Comparison of ENCODE assay signal across 17 cellular contexts in the genomic region with DNA sequence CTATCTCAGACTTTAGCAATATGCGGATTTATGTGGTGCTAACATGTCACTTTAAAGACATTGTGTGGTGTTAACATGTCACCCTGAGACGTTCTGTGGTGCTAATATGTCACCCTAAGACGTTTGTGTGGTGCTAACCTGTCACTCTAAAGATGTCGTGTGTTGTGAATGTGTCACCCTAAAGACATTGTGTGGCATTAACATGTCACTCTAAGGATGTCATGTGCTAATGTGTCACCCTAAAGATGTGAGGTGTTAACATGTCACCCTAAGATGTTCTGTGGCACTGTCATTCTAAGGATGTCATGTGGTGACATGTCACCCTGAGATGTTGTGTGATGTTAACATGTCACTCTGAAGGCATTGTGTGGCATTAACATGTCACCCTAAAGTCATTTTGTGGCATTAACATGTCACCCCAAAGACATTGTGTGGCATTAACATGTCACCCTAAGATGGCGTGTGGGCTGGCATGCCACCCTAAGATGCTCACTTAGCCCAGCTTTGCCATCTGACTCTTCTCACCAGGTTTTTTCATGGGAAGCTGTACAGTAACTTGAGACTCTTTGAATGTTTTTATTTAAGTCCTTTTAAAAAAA. TPM values are rescaled to one million over a fixed set of nuclear protein-coding genes. Genes with fewer than 3 reads are reported as not detected.
DNase-seq lines count a peak whose midpoint lies in the region; ATAC-seq, FAIRE-seq and TF ChIP-seq lines count a peak whose summit lies in the region.
"Had no signal": no experiment of that assay in that cellular context is flagged by ENCODE, and none has a peak within 500 bp of the region (broad histone marks: within the 10 kb centered on the region; RNA-seq: fewer than 3 reads in every experiment).

No MANE protein-coding gene starts in this region.

- H3K36me3 ChIP-seq in right lobe of liver (no peaks in the 10 kb centered on the region), HepG2 (replicated peaks in 1 of 2; ENCODE audit: control insufficient read depth in 1 of 2, insufficient read depth in 2 of 2, low read length in 2 of 2) (0 out of 5 replicates have a peak, but pooled peaks cover 2 to 14% of the 10 kb centered on the region in 2 experiments), GM12878 (ENCODE audit: control insufficient read depth in 2 of 2, insufficient read depth in 2 of 2, low read length in 1 of 2) (peaks cover 0 to 6% of the 10 kb centered on the region in 2 experiments; a peak in 3 of 4 replicates), neural cell (ENCODE audit: insufficient read depth, low read length) (no peaks in the 10 kb centered on the region), prostate gland (no peaks in the 10 kb centered on the region)
- H3K36me3 ChIP-seq: HAP-1 had no signal

- BruUV-seq in HepG2 (replicated peaks; lab: Mats Ljungman, UMichigan) (no TSS peak), GM12878 (replicated peaks; lab: Mats Ljungman, UMichigan) (no TSS peak)

- CTCF ChIA-PET in HepG2 (lab: Yijun Ruan, JAX; ENCODE audit: low intra/inter-chr PET ratio, low total read pairs) (no interaction called here), GM12878 (lab: Yijun Ruan, JAX) (interaction anchor here (1.2 to 3.6 kb wide), 5 partner anchors 9 to 220 kb away, joined by 3 to 24 read pairs (median 4); no protein-coding TSS in a partner anchor)

- 93% methylated on average over 5 of the region's 5 CpGs for WGBS in right lobe of liver (ENCODE audit: insufficient coverage, low coverage, low lambda C conversion rate, missing lambda C conversion rate)
- 90% methylated on average over 5 of the region's 5 CpGs for WGBS in HepG2 (ENCODE audit: low lambda C conversion rate)
- WGBS in GM12878 (ENCODE audit: insufficient coverage, insufficient replicate concordance, low lambda C conversion rate, missing lambda C conversion rate) = 96% methylated on average over 5 of the region's 5 CpGs
- WGBS in prostate gland = 78% methylated on average over 5 of the region's 5 CpGs

- no peaks in the 10 kb centered on the region for H3K9me2 ChIP-seq in neural cell (ENCODE audit: insufficient read depth, low read length)

- RAD21 ChIA-PET in GM12878 (lab: Charles Lee; ENCODE audit: unreplicated experiment) = interaction anchor here (1.4 to 1.9 kb wide), 3 partner anchors 102 to 130 kb away, joined by 3 to 9 read pairs (median 4); no protein-coding TSS in a partner anchor

- H3K4me1 ChIP-seq in right lobe of liver (peaks cover 0 to 33% (median 5%) of the 10 kb centered on the region in 4 donors), HepG2 (ENCODE audit: insufficient read depth, low read length) (peaks cover 8% of the 10 kb centered on the region), GM12878 (ENCODE audit: control insufficient read depth, insufficient read depth, low read length) (no peaks in the 10 kb centered on the region), prostate gland (replicated peaks) (no peaks in the 10 kb centered on the region)
- H3K4me1 ChIP-seq: HAP-1 had no signal

- H3K9me3 ChIP-seq in right lobe of liver (no peaks in the 10 kb centered on the region), HepG2 (ENCODE audit: low read length) (no peaks in the 10 kb centered on the region), GM12878 (replicated peaks; ENCODE audit: control insufficient read depth, insufficient read depth, low read length) (no peaks in the 10 kb centered on the region), neural cell (ENCODE audit: low read length) (no peaks in the 10 kb centered on the region), prostate gland (no peaks in the 10 kb centered on the region)
- H3K9me3 ChIP-seq: HAP-1 had no signal

- TF ChIP-seq CTCF in right lobe of liver (IDR thresholded peaks at IDR 0.05) (no peak), HepG2 (CRISPR knock-in tag; IDR thresholded peaks at IDR 0.05) (no peak), GM12878 (IDR thresholded peaks at IDR 0.05 in 2 of 3, conservative IDR thresholded peaks at IDR 0.05 in 1 of 3; ENCODE audit: control insufficient read depth in 2 of 3, extremely low read depth in 1 of 3, insufficient read depth in 1 of 3, low read depth in 3 of 3, low read length in 3 of 3) (no peak), neural cell (IDR thresholded peaks at IDR 0.05; ENCODE audit: poor library complexity, severe bottlenecking) (no peak), prostate gland (IDR thresholded peaks at IDR 0.05) (no peak)

- no peak for FAIRE-seq in HepG2 (lab: Jason Lieb, UNC)
- FAIRE-seq in GM12878 (lab: Jason Lieb, UNC) = peak; percentile 7
- FAIRE-seq: GM19239, HTR-8/SVneo had no signal

- intact Hi-C loops in right lobe of liver (cut with DNase I) (loop anchor here in 1 of 2 donors (10.0 kb wide), 1 partner anchor 136 kb away; no protein-coding TSS in a partner anchor), HepG2 (cut with micrococcal nuclease; ENCODE audit: unreplicated experiment) (no loop called here), GM12878 (cut with micrococcal nuclease; ENCODE audit: unreplicated experiment) (no loop called here), prostate gland (cut with DNase I) (no loop called here)

- H2AFZ ChIP-seq in HepG2 (ENCODE audit: low read length) (no peak overlapping the region), GM12878 (ENCODE audit: control insufficient read depth, low read depth, low read length) (no peak overlapping the region), neural cell (ENCODE audit: low read depth, low read length) (no peak overlapping the region)

- no peak for TF ChIP-seq POLR2A in right lobe of liver (IDR thresholded peaks at IDR 0.05)
- no peak for TF ChIP-seq POLR2A in HepG2 (IDR thresholded peaks at IDR 0.05; ENCODE audit: insufficient read depth in 1 of 2, low read depth in 2 of 2, low read length in 2 of 2)
- TF ChIP-seq POLR2A in GM12878 (IDR thresholded peaks at IDR 0.05; ENCODE audit: low read depth, low read length) = no peak
- TF ChIP-seq POLR2A in prostate gland (IDR thresholded peaks at IDR 0.05) = no peak

- SMC1A ChIA-PET in GM12878 (lab: Charles Lee; ENCODE audit: uncharacterized antibody, unreplicated experiment) = interaction anchor here (1.1 to 2.6 kb wide), 8 partner anchors 10 to 130 kb away, joined by 3 to 21 read pairs (median 6); no protein-coding TSS in a partner anchor

- no peaks in the 10 kb centered on the region for H4K20me1 ChIP-seq in HepG2 (ENCODE audit: insufficient read depth, low read length)
- no peaks in the 10 kb centered on the region for H4K20me1 ChIP-seq in GM12878 (ENCODE audit: control insufficient read depth, insufficient read depth)
- no peaks in the 10 kb centered on the region for H4K20me1 ChIP-seq in neural cell (ENCODE audit: insufficient read depth)

- no peak overlapping the region for H3K4me3 ChIP-seq in right lobe of liver
- no peak overlapping the region for H3K4me3 ChIP-seq in HepG2 (replicated peaks in 1 of 3; ENCODE audit: insufficient read depth in 1 of 3, low read depth in 2 of 3, low read length in 3 of 3)
- H3K4me3 ChIP-seq in GM12878 = no peak overlapping the region
- no peak overlapping the region for H3K4me3 ChIP-seq in neural cell (ENCODE audit: low read length)
- H3K4me3 ChIP-seq in prostate gland = no peak overlapping the region
- H3K4me3 ChIP-seq: HAP-1 had no signal

- ATAC-seq in right lobe of liver (no peak), HepG2 (no peak), GM12878 (no peak), HG03439 (IDR thresholded peaks at IDR 0.05; ENCODE audit: unreplicated experiment) (no peak)

- H3K9ac ChIP-seq in HepG2 (ENCODE audit: insufficient read depth, low read depth, low read length) (no peak overlapping the region), GM12878 (ENCODE audit: control insufficient read depth, insufficient read depth, low read length) (no peak overlapping the region), neural cell (ENCODE audit: low read length) (no peak overlapping the region)

- H3K4me2 ChIP-seq in HepG2 (ENCODE audit: low read depth, low read length) (no peak overlapping the region), GM12878 (ENCODE audit: control insufficient read depth, insufficient read depth) (no peak overlapping the region), neural cell (ENCODE audit: low read length) (no peak overlapping the region)

- no peak for TF ChIP-seq EP300 in HepG2 (IDR thresholded peaks at IDR 0.05; ENCODE audit: low read depth in 2 of 2, low read length in 2 of 2)
- TF ChIP-seq EP300 in HepG2 (CRISPR knock-in tag; IDR thresholded peaks at IDR 0.05; ENCODE audit: borderline replicate concordance) = no peak
- TF ChIP-seq EP300 in GM12878 (IDR thresholded peaks at IDR 0.05; ENCODE audit: borderline replicate concordance in 1 of 2, control insufficient read depth in 1 of 2, low read depth in 2 of 2, low read length in 2 of 2) = no peak
- TF ChIP-seq EP300 in neural cell (conservative IDR thresholded peaks at IDR 0.05; ENCODE audit: poor library complexity, severe bottlenecking) = peak; percentile 93

- in situ Hi-C loops in HepG2 (cut with HindIII; ENCODE audit: extremely low pct_ligation_motif_present, low pct_unique_long_range_greater_than_20kb) = loop anchor here (25.0 kb wide), 1 partner anchor 648 kb away; a partner anchor contains a TSS
- in situ Hi-C loops in GM12878 (cut with MboI) = loop anchor here (25.0 kb wide), 1 partner anchor 648 kb away; a partner anchor contains a TSS

- no peaks in the 10 kb centered on the region for H3F3A ChIP-seq in neural cell (ENCODE audit: insufficient read depth, low read length, poor library complexity, severe bottlenecking)

- TF ChIP-seq RAD21 in HepG2 (CRISPR knock-in tag; IDR thresholded peaks at IDR 0.05) (no peak), GM12878 (IDR thresholded peaks at IDR 0.05; ENCODE audit: insufficient read depth, low read depth, low read length) (no peak), neural cell (conservative IDR thresholded peaks at IDR 0.05) (no peak)

- H3K27me3 ChIP-seq in right lobe of liver = no peaks in the 10 kb centered on the region
- H3K27me3 ChIP-seq in HepG2 (ENCODE audit: control insufficient read depth in 1 of 2, insufficient read depth in 2 of 2, low read length in 2 of 2) = no peaks in the 10 kb centered on the region
- no peaks in the 10 kb centered on the region for H3K27me3 ChIP-seq in GM12878 (replicated peaks in 1 of 2; ENCODE audit: control insufficient read depth in 2 of 2, insufficient read depth in 2 of 2, low read length in 1 of 2)
- H3K27me3 ChIP-seq in neural cell (ENCODE audit: insufficient read depth, low read depth, low read length) = no peaks in the 10 kb centered on the region
- no peaks in the 10 kb centered on the region for H3K27me3 ChIP-seq in prostate gland (replicated peaks; ENCODE audit: insufficient read depth)

- DNase-seq in right lobe of liver (no peak), HepG2 (ENCODE audit: low spot score) (no peak), GM12878 (ENCODE audit: low read depth, low spot score) (no peak), prostate gland (ENCODE audit: low spot score) (no peak), NCI-H226 (no peak), NCI-H82 treated with DMSO at 0.1 percent for 48 hours (lab: John Stamatoyannopoulos, UW; ENCODE audit: unreplicated experiment) (no peak)
- DNase-seq: 8988T; C1 segment of cervical spinal cord; Calu3; CD4-positive, alpha-beta T cell; DMS 273 treated with DMSO at 0.1 percent for 48 hours; GOT3 had no signal

- POLR2A ChIA-PET in HepG2 (lab: Yijun Ruan, JAX) = no interaction called here
- POLR2A ChIA-PET in GM12878 (lab: Charles Lee) = interaction anchor here (0.9 kb wide), 2 partner anchors 10 to 101 kb away, joined by 3 to 7 read pairs; no protein-coding TSS in a partner anchor

- H3K79me2 ChIP-seq in HepG2 (ENCODE audit: insufficient read depth, low read length) = no peaks in the 10 kb centered on the region
- no peaks in the 10 kb centered on the region for H3K79me2 ChIP-seq in GM12878 (ENCODE audit: control insufficient read depth, insufficient read depth, low read length)
- no peaks in the 10 kb centered on the region for H3K79me2 ChIP-seq in neural cell (replicated peaks; ENCODE audit: insufficient read depth, low read length)

- H3K27ac ChIP-seq in right lobe of liver (peak overlapping the region in 2 of 3 donors; percentile 10 to 39), HepG2 (ENCODE audit: extremely low read length, insufficient read depth, low read length) (no peak overlapping the region), GM12878 (ENCODE audit: control insufficient read depth, insufficient read depth) (no peak overlapping the region), neural cell (ENCODE audit: low read length) (no peak overlapping the region), prostate gland (no peak overlapping the region)

RNA-seq across cellular contexts. Expression of a gene that starts 45.6 kb away (rescaled TPM):
- 10 to 100 TPM in 1 of 6 experiments, 1 to 10 TPM in 5; 7.3 to 12.1 (median 8.3) TPM for total RNA-seq in right lobe of liver
- 13.8 and 22.0 TPM in 2 replicates for total RNA-seq in HepG2 (2016; rRNA removed; fragmentation: Illumina TruSeq; extraction: Trizol)
- 4.6 and 5.7 TPM in 2 replicates for total RNA-seq in HepG2 (2016; cell fraction: cytosol; rRNA removed; fragmentation: Illumina TruSeq; extraction: Trizol; ENCODE audit: low read depth)
- total RNA-seq in HepG2 (2016; cell fraction: insoluble cytoplasmic fraction; rRNA removed; fragmentation: Illumina TruSeq; extraction: Trizol) = 14.5 and 21.5 TPM in 2 replicates
- total RNA-seq in HepG2 (2016; cell fraction: membrane; rRNA removed; fragmentation: Illumina TruSeq; extraction: Trizol) = 6.3 TPM in 2 replicates
- total RNA-seq in HepG2 (2016; cell fraction: nucleus; rRNA removed; fragmentation: Illumina TruSeq; extraction: Trizol) = 9.4 and 10.2 TPM in 2 replicates
- polyA plus RNA-seq in HepG2 (2011; rRNA removed) = 9.8 and 10.0 TPM in 2 replicates
- 11.7 and 12.5 TPM in 2 replicates for polyA plus RNA-seq in HepG2 (2011; cell fraction: cytosol; rRNA removed)
- 3.7 and 6.6 TPM in 2 replicates for polyA plus RNA-seq in HepG2 (2011; cell fraction: nucleus; rRNA removed)
- 7.3 and 8.8 TPM in 2 replicates for polyA plus RNA-seq in HepG2 (2012)
- polyA plus RNA-seq in HepG2 (2016; cell fraction: cytosol; fragmentation: Illumina TruSeq; extraction: Trizol; ENCODE audit: low read depth) = 4.1 and 4.3 TPM in 2 replicates
- 19.0 and 21.3 TPM in 2 replicates for polyA plus RNA-seq in HepG2 (2016; cell fraction: insoluble cytoplasmic fraction; fragmentation: Illumina TruSeq; extraction: Trizol; ENCODE audit: low read depth)
- polyA plus RNA-seq in HepG2 (2016; cell fraction: membrane; fragmentation: Illumina TruSeq; extraction: Trizol; ENCODE audit: low read depth) = 5.6 and 6.6 TPM in 2 replicates
- polyA plus RNA-seq in HepG2 (2016; cell fraction: nucleus; fragmentation: Illumina TruSeq; extraction: Trizol; ENCODE audit: insufficient read depth, low read depth) = 11.1 and 16.0 TPM in 2 replicates
- polyA minus RNA-seq in HepG2 (2011; rRNA and poly(A)+ RNA removed; ENCODE audit: low replicate concordance) = 30.3 and 36.9 TPM in 2 replicates
- 7.6 and 8.4 TPM in 2 replicates for polyA minus RNA-seq in HepG2 (2011; cell fraction: cytosol; rRNA and poly(A)+ RNA removed)
- 4.7 and 8.1 TPM in 2 replicates for polyA minus RNA-seq in HepG2 (2011; cell fraction: nucleus; rRNA and poly(A)+ RNA removed)
- total RNA-seq in GM12878 (2013; cell fraction: nucleolus; rRNA removed) = 4.4 and 4.8 TPM in 2 replicates
- total RNA-seq in GM12878 (2014; rRNA removed) = 12.9 and 14.3 TPM in 2 replicates
- 12.3 and 15.3 TPM in 2 replicates for total RNA-seq in GM12878 (2014; rRNA removed; fragmentation: Illumina TruSeq; extraction: Trizol)
- total RNA-seq in GM12878 (2021) = 16.1 and 17.4 TPM in 2 replicates
- polyA plus RNA-seq in GM12878 (2011; ENCODE audit: low read depth) = 6.3 TPM
- polyA plus RNA-seq in GM12878 (2011; rRNA removed) = 17.2 and 28.6 TPM in 2 replicates
- 30.8 and 39.7 TPM in 2 replicates for polyA plus RNA-seq in GM12878 (2011; cell fraction: cytosol; rRNA removed)
- 16.7 and 28.4 TPM in 2 replicates for polyA plus RNA-seq in GM12878 (2011; cell fraction: nucleus; rRNA removed)
- 6.6 and 10.1 TPM in 2 replicates for polyA plus RNA-seq in GM12878 (2012)
- polyA plus RNA-seq in GM12878 (2014; fragmentation: Illumina TruSeq; extraction: Trizol) = 17.5 and 17.9 TPM in 2 replicates
- 10 to 100 TPM in 1 of 2 experiments, 1 to 10 TPM in 1; 8.1 to 10.8 TPM for polyA plus RNA-seq in GM12878 (2014; fragmentation: Nextera tagmentation; extraction: Ambion mirVana)
- 12.4 and 15.1 TPM in 2 replicates for polyA plus RNA-seq in GM12878 (2014; rRNA removed)
- polyA plus RNA-seq in GM12878 (2016; fragmentation: Nextera tagmentation; extraction: Ambion mirVana) = 10 to 100 TPM; 26.1 to 26.6 TPM
- polyA minus RNA-seq in GM12878 (2011; rRNA and poly(A)+ RNA removed) = 38.3 and 39.6 TPM in 2 replicates
- 6.9 and 8.4 TPM in 2 replicates for polyA minus RNA-seq in GM12878 (2011; cell fraction: cytosol; rRNA and poly(A)+ RNA removed)
- polyA minus RNA-seq in GM12878 (2011; cell fraction: nucleus; rRNA and poly(A)+ RNA removed) = 4.1 and 9.7 TPM in 2 replicates
- polyA plus RNA-seq in neural cell = 51.2 and 59.3 TPM in 2 replicates
- 70.8 and 73.4 TPM in 2 replicates for polyA minus RNA-seq in neural cell
- 10 to 100 TPM; 17.7 to 26.9 TPM for total RNA-seq in prostate gland

Comparison
In these comparisons a context has a peak if more than half of its experiments do, and no peak if none do; other contexts are left out.
1. H3K27ac ChIP-seq: peak in right lobe of liver (2 of 3); none in HepG2 (single experiment), GM12878 (single experiment), neural cell (single experiment) and prostate gland (0 of 2).